ENCODE assay signal across 12 cellular contexts in the genomic region with DNA sequence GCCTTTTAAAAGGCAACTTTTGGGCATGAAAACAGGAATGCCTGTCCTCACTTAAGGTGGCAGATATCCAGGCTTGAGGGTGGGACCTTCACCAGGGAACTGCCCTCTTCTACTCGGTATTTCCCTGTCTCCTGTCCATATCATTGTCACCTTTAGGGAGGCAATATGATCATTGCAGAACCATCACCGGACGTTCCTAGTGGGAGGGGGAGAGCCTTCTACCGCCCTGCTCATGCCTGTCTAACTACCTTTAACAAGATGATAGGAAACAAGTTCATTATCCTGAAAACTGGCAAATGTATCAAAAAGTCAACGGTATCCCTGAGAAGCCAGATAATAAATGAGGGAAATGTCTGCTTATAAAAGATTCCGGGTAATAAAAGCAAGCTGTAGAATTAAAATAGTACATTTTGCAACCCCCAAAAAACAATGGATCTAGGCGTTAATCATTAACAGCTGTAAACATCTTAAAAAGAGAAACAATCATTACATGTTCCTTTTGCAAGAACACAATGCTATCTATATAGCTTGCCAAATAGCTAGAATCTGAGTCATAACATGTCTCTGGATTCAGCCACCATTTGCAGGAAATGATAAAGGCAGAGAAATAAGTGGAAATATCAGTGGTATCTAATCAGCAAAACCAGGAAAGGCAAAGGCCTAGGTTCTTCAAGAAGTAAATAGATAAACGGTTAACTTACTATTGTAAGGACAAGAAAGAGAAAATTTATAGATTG.
DNase-seq lines count a peak whose midpoint lies in the region; ATAC-seq, FAIRE-seq and TF ChIP-seq lines count a peak whose summit lies in the region.
"Had no signal": no experiment of that assay in that cellular context is flagged by ENCODE, and none has a peak within 500 bp of the region (broad histone marks: within the 10 kb centered on the region; RNA-seq: fewer than 3 reads in every experiment).

No MANE protein-coding gene starts in this region.

- peaks cover 8 to 72% (median 39%) of the 10 kb centered on the region in 6 donors for H3K9me3 Mint-ChIP-seq in immature natural killer cell

- no peak overlapping the region for H3K27ac Mint-ChIP-seq in immature natural killer cell
- H3K27ac Mint-ChIP-seq: stimulated activated effector memory CD8-positive, alpha-beta T cell treated with anti-CD3 and anti-CD28 coated beads, Interleukin-12 subunit alpha, Interleukin-12 subunit beta, amount 100 ng/mL, for 72 hours had no signal

- intact Hi-C loops in Right ventricle myocardium superior (cut with DNase I), result no loop called here

- peaks cover 0 to 3% (median 3%) of the 10 kb centered on the region in 3 donors for H3K36me3 Mint-ChIP-seq in immature natural killer cell
- H3K36me3 Mint-ChIP-seq: stimulated activated effector memory CD8-positive, alpha-beta T cell treated with anti-CD3 and anti-CD28 coated beads, Interleukin-12 subunit alpha, Interleukin-12 subunit beta, amount 100 ng/mL, for 72 hours had no signal

- no peaks in the 10 kb centered on the region for H3K27me3 ChIP-seq in small intestine (ENCODE audit: control insufficient read depth in 2 of 2, insufficient read depth in 2 of 2, low read length in 2 of 2)

- no peak for TF ChIP-seq CTCF in fibroblast of mammary gland (conservative IDR thresholded peaks at IDR 0.05; ENCODE audit: control insufficient read depth, insufficient read depth, low read depth, low read length)

- 28 to 56% (median 36%) methylated on average over 8 of the region's 8 CpGs for WGBS in small intestine, 3 donors

- H3K4me1 ChIP-seq in small intestine (ENCODE audit: control insufficient read depth in 2 of 2, insufficient read depth in 1 of 2, low read depth in 1 of 2, low read length in 1 of 2), result no peaks in the 10 kb centered on the region

- H3K9me3 ChIP-seq in small intestine (ENCODE audit: control insufficient read depth, low read depth), result no peaks in the 10 kb centered on the region

- no peak for FAIRE-seq in small intestine (lab: Jason Lieb, UNC)

- no peaks in the 10 kb centered on the region for H3K36me3 ChIP-seq in small intestine (ENCODE audit: control insufficient read depth in 2 of 2, insufficient read depth in 2 of 2, low read length in 2 of 2)

- DNase-seq in ELR (ENCODE audit: low read depth) (peak; percentile 65), fibroblast of mammary gland (ENCODE audit: low read depth) (peak; percentile 87), small intestine (peak; percentile 1), Right ventricle myocardium superior (no peak), immature natural killer cell (no peak)
- no peak for DNase-seq in activated CD4-positive, alpha-beta T cell treated with anti-CD3 and anti-CD28 coated beads for 1 hour
- DNase-seq: activated CD8-positive, alpha-beta memory T cell treated with anti-CD3 and anti-CD28 coated beads, Interleukin-2, amount 50 U/mL, for 4 hours; amygdala; NCI-H2029; T-helper 9 cell had no signal

- no peak overlapping the region for H3K4me3 Mint-ChIP-seq in immature natural killer cell
- H3K4me3 Mint-ChIP-seq: stimulated activated effector memory CD8-positive, alpha-beta T cell treated with anti-CD3 and anti-CD28 coated beads, Interleukin-12 subunit alpha, Interleukin-12 subunit beta, amount 100 ng/mL, for 72 hours had no signal

- H3K4me1 Mint-ChIP-seq in immature natural killer cell, result no peaks in the 10 kb centered on the region
- H3K4me1 Mint-ChIP-seq: stimulated activated effector memory CD8-positive, alpha-beta T cell treated with anti-CD3 and anti-CD28 coated beads, Interleukin-12 subunit alpha, Interleukin-12 subunit beta, amount 100 ng/mL, for 72 hours had no signal

- ATAC-seq in SK-N-SH treated with all-trans-retinoic acid at 6 μM for 48 hours, result peak; percentile 71
- ATAC-seq in Right ventricle myocardium superior (ENCODE audit: poor library complexity), result no peak
- ATAC-seq: stimulated activated effector memory CD8-positive, alpha-beta T cell treated with anti-CD3 and anti-CD28 coated beads, Interleukin-12 subunit alpha, Interleukin-12 subunit beta, amount 100 ng/mL, for 72 hours had no signal

- H3K4me3 ChIP-seq in fibroblast of mammary gland (ENCODE audit: control insufficient read depth, low read depth, low read length) (no peak overlapping the region), small intestine (ENCODE audit: low read depth in 1 of 2, low read length in 2 of 2) (no peak overlapping the region)

- H3K27me3 Mint-ChIP-seq in immature natural killer cell (ENCODE audit: low read depth in 3 of 3), result peaks cover 0 to 7% (median 0%) of the 10 kb centered on the region in 3 donors

- no peak overlapping the region for H3K27ac ChIP-seq in small intestine (ENCODE audit: low read depth in 1 of 2, low read length in 1 of 2)

TF ChIP-seq in SK-N-SH treated with all-trans-retinoic acid at 6 μM for 48 hours, 23 proteins besides CTCF, POLR2A, EP300 and RAD21:
- TF ChIP-seq ZFP30 (CRISPR knock-in tag; IDR thresholded peaks at IDR 0.05) (no peak), ISL1 (CRISPR knock-in tag; IDR thresholded peaks at IDR 0.05) (peak; percentile 51), TOX (CRISPR knock-in tag; IDR thresholded peaks at IDR 0.05; ENCODE audit: borderline replicate concordance) (no peak), ESRRG (CRISPR knock-in tag; IDR thresholded peaks at IDR 0.05) (no peak), ZNF70 (CRISPR knock-in tag; IDR thresholded peaks at IDR 0.05) (no peak), ZC3H10 (CRISPR knock-in tag; IDR thresholded peaks at IDR 0.05) (no peak), ZNF8 (CRISPR knock-in tag; IDR thresholded peaks at IDR 0.05) (no peak)
- TF ChIP-seq, protein P1, sequence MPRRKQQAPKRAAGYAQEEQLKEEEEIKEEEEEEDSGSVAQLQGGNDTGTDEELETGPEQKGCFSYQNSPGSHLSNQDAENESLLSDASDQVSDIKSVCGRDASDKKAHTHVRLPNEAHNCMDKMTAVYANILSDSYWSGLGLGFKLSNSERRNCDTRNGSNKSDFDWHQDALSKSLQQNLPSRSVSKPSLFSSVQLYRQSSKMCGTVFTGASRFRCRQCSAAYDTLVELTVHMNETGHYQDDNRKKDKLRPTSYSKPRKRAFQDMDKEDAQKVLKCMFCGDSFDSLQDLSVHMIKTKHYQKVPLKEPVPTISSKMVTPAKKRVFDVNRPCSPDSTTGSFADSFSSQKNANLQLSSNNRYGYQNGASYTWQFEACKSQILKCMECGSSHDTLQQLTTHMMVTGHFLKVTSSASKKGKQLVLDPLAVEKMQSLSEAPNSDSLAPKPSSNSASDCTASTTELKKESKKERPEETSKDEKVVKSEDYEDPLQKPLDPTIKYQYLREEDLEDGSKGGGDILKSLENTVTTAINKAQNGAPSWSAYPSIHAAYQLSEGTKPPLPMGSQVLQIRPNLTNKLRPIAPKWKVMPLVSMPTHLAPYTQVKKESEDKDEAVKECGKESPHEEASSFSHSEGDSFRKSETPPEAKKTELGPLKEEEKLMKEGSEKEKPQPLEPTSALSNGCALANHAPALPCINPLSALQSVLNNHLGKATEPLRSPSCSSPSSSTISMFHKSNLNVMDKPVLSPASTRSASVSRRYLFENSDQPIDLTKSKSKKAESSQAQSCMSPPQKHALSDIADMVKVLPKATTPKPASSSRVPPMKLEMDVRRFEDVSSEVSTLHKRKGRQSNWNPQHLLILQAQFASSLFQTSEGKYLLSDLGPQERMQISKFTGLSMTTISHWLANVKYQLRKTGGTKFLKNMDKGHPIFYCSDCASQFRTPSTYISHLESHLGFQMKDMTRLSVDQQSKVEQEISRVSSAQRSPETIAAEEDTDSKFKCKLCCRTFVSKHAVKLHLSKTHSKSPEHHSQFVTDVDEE (CRISPR knock-in tag; IDR thresholded peaks at IDR 0.05), result no peak

Comparison
In these comparisons a context has a peak if more than half of its experiments do, and no peak if none do; other contexts are left out.
1. DNase-seq: peak in ELR (single experiment), fibroblast of mammary gland (single experiment) and small intestine (single experiment); none in Right ventricle myocardium superior (single experiment), activated CD4-positive, alpha-beta T cell treated with anti-CD3 and anti-CD28 coated beads for 1 hour (single experiment) and immature natural killer cell (0 of 3).